ENCODE assay signal across 16 cellular contexts in genomic region chr10:58698777-58699356, GRCh38.
A peak's percentile ranks its signal among the peaks of the same experiment; 100 is the strongest.
DNase-seq lines count a peak whose midpoint lies in the region; ATAC-seq and TF ChIP-seq lines count a peak whose summit lies in the region.
"Had no signal": no experiment of that assay in that cellular context is flagged by ENCODE, and none has a peak within 500 bp of the region (broad histone marks: within the 10 kb centered on the region; RNA-seq: fewer than 3 reads in every experiment).

No MANE protein-coding gene starts in this region.

- H3K4me1 ChIP-seq in left ventricle myocardium inferior (no peaks in the 10 kb centered on the region), right lobe of liver (no peaks in the 10 kb centered on the region)

- intact Hi-C loops in left colon (cut with DNase I, micrococcal nuclease) (no loop called here), left cardiac atrium (cut with DNase I) (no loop called here), left ventricle myocardium inferior (cut with micrococcal nuclease) (no loop called here), right lobe of liver (cut with DNase I) (no loop called here)

- TF ChIP-seq CTCF in left ventricle myocardium inferior (IDR thresholded peaks at IDR 0.05; ENCODE audit: borderline replicate concordance) = no peak
- no peak for TF ChIP-seq CTCF in right lobe of liver (IDR thresholded peaks at IDR 0.05)

- peak; percentile 59 for DNase-seq in EH (ENCODE audit: low read depth)
- DNase-seq in M059J (ENCODE audit: low read depth) = peak; percentile 92
- no peak for DNase-seq in left colon
- no peak for DNase-seq in left cardiac atrium
- DNase-seq in left ventricle myocardium inferior = no peak
- DNase-seq in right lobe of liver = no peak
- DNase-seq: ACHN; CD8-positive, alpha-beta T cell; H9; NCI-H1436; NCI-H2029 treated with DMSO at 0.1 percent for 48 hours; NCI-H524 had no signal

- H3K27me3 ChIP-seq in left ventricle myocardium inferior (ENCODE audit: low read depth) (no peaks in the 10 kb centered on the region), right lobe of liver (no peaks in the 10 kb centered on the region)

- H3K27ac ChIP-seq in left ventricle myocardium inferior (replicated peaks) = no peak overlapping the region
- H3K27ac ChIP-seq in right lobe of liver = no peak overlapping the region

- ATAC-seq in SK-N-SH treated with all-trans-retinoic acid at 6 μM for 48 hours (peak; percentile 78), left colon (peak; percentile 50), left cardiac atrium (no peak), right lobe of liver (no peak), HG03045 (IDR thresholded peaks at IDR 0.05; ENCODE audit: unreplicated experiment) (no peak)
- ATAC-seq: CD8-positive, alpha-beta T cell; HepG2; Right ventricle myocardium inferior had no signal

- TF ChIP-seq POLR2A in right lobe of liver (IDR thresholded peaks at IDR 0.05) = no peak

- no peak overlapping the region for H3K4me3 ChIP-seq in left ventricle myocardium inferior
- H3K4me3 ChIP-seq in right lobe of liver = no peak overlapping the region

- H3K9me3 ChIP-seq in left ventricle myocardium inferior (replicated peaks) = peaks cover 1% of the 10 kb centered on the region
- H3K9me3 ChIP-seq in right lobe of liver = no peaks in the 10 kb centered on the region

- WGBS in right lobe of liver (ENCODE audit: insufficient coverage, low coverage, low lambda C conversion rate, missing lambda C conversion rate) = 68% methylated on average over 4 of the region's 5 CpGs

- H3K36me3 ChIP-seq in left ventricle myocardium inferior (no peaks in the 10 kb centered on the region), right lobe of liver (no peaks in the 10 kb centered on the region)

TF ChIP-seq in SK-N-SH treated with all-trans-retinoic acid at 6 μM for 48 hours, 23 proteins besides CTCF, POLR2A, EP300 and RAD21:
- TF ChIP-seq ISL1 (CRISPR knock-in tag; IDR thresholded peaks at IDR 0.05) (peak; percentile 49), SNAI2 (CRISPR knock-in tag; IDR thresholded peaks at IDR 0.05) (0 out of 2 replicates have a peak, but pooled peaks have one; percentile 38), CREB5 (CRISPR knock-in tag; IDR thresholded peaks at IDR 0.05; ENCODE audit: low read depth) (no peak), TSHZ2 (CRISPR knock-in tag; IDR thresholded peaks at IDR 0.05) (peak; percentile 67; the same call in 1 of the 2 replicates), TOX (CRISPR knock-in tag; IDR thresholded peaks at IDR 0.05; ENCODE audit: borderline replicate concordance) (no peak), TCF4 (CRISPR knock-in tag; IDR thresholded peaks at IDR 0.05; ENCODE audit: borderline replicate concordance) (peak; percentile 86)

Comparison
In these comparisons a context has a peak if more than half of its experiments do, and no peak if none do; other contexts are left out.
1. DNase-seq: peak in EH (single experiment) and M059J (single experiment); none in left colon (0 of 2), left cardiac atrium (single experiment), left ventricle myocardium inferior (single experiment) and right lobe of liver (0 of 3).
2. ATAC-seq: peak in SK-N-SH treated with all-trans-retinoic acid at 6 μM for 48 hours (single experiment) and left colon (single experiment); none in left cardiac atrium (0 of 2), right lobe of liver (0 of 4) and HG03045 (single experiment).